24 cellular contexts compared by ENCODE assay signal in genomic region chrX:68429216-68429615, GRCh38. TPM values are rescaled to one million over a fixed set of nuclear protein-coding genes. Genes with fewer than 3 reads are reported as not detected.
DNase-seq lines count a peak whose midpoint lies in the region; TF ChIP-seq lines count a peak whose summit lies in the region.
"Had no signal": no experiment of that assay in that cellular context is flagged by ENCODE, and none has a peak within 500 bp of the region (broad histone marks: within the 10 kb centered on the region; RNA-seq: fewer than 3 reads in every experiment).

No MANE protein-coding gene starts in this region.

- no peak overlapping the region for H3K4ac ChIP-seq in mesenchymal stem cell (ENCODE audit: low read depth in 1 of 2, low read length in 2 of 2)

- no peak overlapping the region for H2BK120ac ChIP-seq in mesenchymal stem cell (ENCODE audit: low read depth, low read length)

- H3K4me2 ChIP-seq in mesenchymal stem cell (ENCODE audit: low read length, poor library complexity, severe bottlenecking): no peak overlapping the region
- H3K4me2 ChIP-seq: neural progenitor cell had no signal

- H3K27me3 ChIP-seq in brain microvascular endothelial cell (replicated peaks): no peaks in the 10 kb centered on the region
- H3K27me3 ChIP-seq in mesenchymal stem cell (ENCODE audit: control insufficient read depth in 1 of 2, insufficient read depth in 1 of 2, low read length in 2 of 2): peaks cover 0 to 10% of the 10 kb centered on the region in 2 experiments
- H3K27me3 ChIP-seq: adrenal gland, gastrocnemius medialis, neural progenitor cell, testis had no signal

- in situ Hi-C loops in brain microvascular endothelial cell (cut with HindIII; ENCODE audit: low pct_ligation_motif_present, low sequenced_read_pairs): no loop called here

- DNase-seq in ELF-1 (ENCODE audit: low read depth, low spot score): peak; percentile 13
- peak; percentile 82 for DNase-seq in NCI-H226
- peak; percentile 51 for DNase-seq in brain microvascular endothelial cell
- DNase-seq in mesenchymal stem cell: peak; percentile 48
- DNase-seq in NCI-H128 (lab: John Stamatoyannopoulos, UW; ENCODE audit: unreplicated experiment): no peak
- no peak for DNase-seq in SIG-M5 (lab: John Stamatoyannopoulos, UW)
- DNase-seq in stimulated activated CD4-positive, alpha-beta T cell treated with anti-CD3 and anti-CD28 coated beads, Interleukin-12 subunit alpha, Interleukin-12 subunit beta, amount 100 ng/mL, for 4 hours: no peak
- no peak for DNase-seq in DMS 273 (lab: John Stamatoyannopoulos, UW; ENCODE audit: unreplicated experiment)
- DNase-seq: activated CD4-positive, alpha-beta memory T cell treated with anti-CD3 and anti-CD28 coated beads, Interleukin-2, amount 10 ng/mL, durations not matched to agents 7 days and 5 days; adrenal gland; CD4-positive, CD25-positive, alpha-beta regulatory T cell; central memory CD4-positive, alpha-beta T cell; dorsolateral prefrontal cortex; gastrocnemius medialis; hypothalamus; islet precursor cell; lower lobe of right lung; NCI-H1105 treated with DMSO at 0.1 percent for 48 hours; NCI-H526; stimulated activated CD4-positive, alpha-beta T cell treated with anti-CD3 and anti-CD28 coated beads, Interleukin-2, amount 100 ng/mL, for 24 hours; stimulated activated naive B cell treated with anti-CD40 and anti-IgM and Interleukin-4, amounts not matched to agents 10 μg/mL and 1 μg/mL and 100 μg/mL, for 72 hours; testis had no signal

- H3K9me3 ChIP-seq in mesenchymal stem cell (ENCODE audit: control insufficient read depth, low read length): no peaks in the 10 kb centered on the region
- H3K9me3 ChIP-seq: adrenal gland, gastrocnemius medialis, lower lobe of right lung, prostate gland, testis had no signal

- TF ChIP-seq CTCF in brain microvascular endothelial cell (IDR thresholded peaks at IDR 0.05; ENCODE audit: low read depth, low read length, missing control alignments): no peak

- no peaks in the 10 kb centered on the region for H3K79me1 ChIP-seq in mesenchymal stem cell (replicated peaks; ENCODE audit: low read length, poor library complexity, severe bottlenecking)

- H2AFZ ChIP-seq in mesenchymal stem cell (ENCODE audit: low read depth, low read length): no peak overlapping the region
- H2AFZ ChIP-seq: neural progenitor cell had no signal

- WGBS in mesenchymal stem cell: 29% methylated on average over 9 of the region's 10 CpGs

- no peak overlapping the region for H2BK15ac ChIP-seq in mesenchymal stem cell (ENCODE audit: low read depth, poor library complexity, severe bottlenecking)

- H2BK5ac ChIP-seq in mesenchymal stem cell (ENCODE audit: low read depth, low read length, poor library complexity, severe bottlenecking): no peak overlapping the region

- no peak overlapping the region for H4K91ac ChIP-seq in mesenchymal stem cell (ENCODE audit: low read length)

- H4K8ac ChIP-seq in mesenchymal stem cell (ENCODE audit: low read length): no peak overlapping the region

- no peak overlapping the region for H3K9ac ChIP-seq in mesenchymal stem cell (ENCODE audit: low read length)
- H3K9ac ChIP-seq: neural progenitor cell had no signal

- H3K36me3 ChIP-seq in brain microvascular endothelial cell (replicated peaks) (no peaks in the 10 kb centered on the region), mesenchymal stem cell (ENCODE audit: control insufficient read depth in 1 of 2, insufficient read depth in 2 of 2, low read depth in 1 of 2, low read length in 2 of 2) (peaks cover 0 to 2% of the 10 kb centered on the region in 2 experiments)
- H3K36me3 ChIP-seq: adrenal gland, gastrocnemius medialis, lower lobe of right lung, neural progenitor cell, prostate gland had no signal

- H3K18ac ChIP-seq in mesenchymal stem cell (ENCODE audit: low read depth in 1 of 2, low read length in 2 of 2): no peak overlapping the region

- no peak overlapping the region for H3K23ac ChIP-seq in mesenchymal stem cell (ENCODE audit: low read length in 2 of 2)

- H3K27ac ChIP-seq in brain microvascular endothelial cell (peak overlapping the region; percentile 62), mesenchymal stem cell (ENCODE audit: low read length, poor library complexity, severe bottlenecking) (peak overlapping the region; percentile 77)
- H3K27ac ChIP-seq: adrenal gland, dorsolateral prefrontal cortex, gastrocnemius medialis, lower lobe of right lung, neural progenitor cell, prostate gland, testis had no signal

- no peak overlapping the region for H2BK12ac ChIP-seq in mesenchymal stem cell (ENCODE audit: low read length in 2 of 2)

- no peaks in the 10 kb centered on the region for H3K4me1 ChIP-seq in mesenchymal stem cell (ENCODE audit: control insufficient read depth, insufficient read depth, low read depth, low read length)
- H3K4me1 ChIP-seq: adrenal gland, neural progenitor cell, prostate gland, testis had no signal

- H2AK5ac ChIP-seq in mesenchymal stem cell (ENCODE audit: low read length, severe bottlenecking): no peak overlapping the region

- no peak overlapping the region for H3K14ac ChIP-seq in mesenchymal stem cell (ENCODE audit: low read length in 2 of 2)

- H3K4me3 ChIP-seq in brain microvascular endothelial cell (ENCODE audit: low read depth, low read length): no peak overlapping the region
- H3K4me3 ChIP-seq in mesenchymal stem cell (ENCODE audit: insufficient read depth in 1 of 2, low read depth in 1 of 2, low read length in 2 of 2): no peak overlapping the region
- H3K4me3 ChIP-seq: adrenal gland, gastrocnemius medialis, lower lobe of right lung, neural progenitor cell, prostate gland, testis had no signal

RNA-seq across cellular contexts. Expression of gene OPHN1, which starts 4.1 kb away (rescaled TPM):
- polyA plus RNA-seq in mesenchymal stem cell (2013, experiment 1 of 2): 2.6 TPM
- polyA plus RNA-seq in mesenchymal stem cell (2013, experiment 2 of 2): 2.7 TPM
- polyA plus RNA-seq: CD4-positive, CD25-positive, alpha-beta regulatory T cell had no signal

Comparison
In these comparisons a context has a peak if more than half of its experiments do, and no peak if none do; other contexts are left out.
1. DNase-seq: peak in ELF-1 (single experiment), NCI-H226 (single experiment), brain microvascular endothelial cell (single experiment) and mesenchymal stem cell (single experiment); none in NCI-H128 (single experiment), SIG-M5 (single experiment), stimulated activated CD4-positive, alpha-beta T cell treated with anti-CD3 and anti-CD28 coated beads, Interleukin-12 subunit alpha, Interleukin-12 subunit beta, amount 100 ng/mL, for 4 hours (single experiment) and DMS 273 (single experiment).